ENCODE assay signal across 8 cellular contexts in the genomic region with DNA sequence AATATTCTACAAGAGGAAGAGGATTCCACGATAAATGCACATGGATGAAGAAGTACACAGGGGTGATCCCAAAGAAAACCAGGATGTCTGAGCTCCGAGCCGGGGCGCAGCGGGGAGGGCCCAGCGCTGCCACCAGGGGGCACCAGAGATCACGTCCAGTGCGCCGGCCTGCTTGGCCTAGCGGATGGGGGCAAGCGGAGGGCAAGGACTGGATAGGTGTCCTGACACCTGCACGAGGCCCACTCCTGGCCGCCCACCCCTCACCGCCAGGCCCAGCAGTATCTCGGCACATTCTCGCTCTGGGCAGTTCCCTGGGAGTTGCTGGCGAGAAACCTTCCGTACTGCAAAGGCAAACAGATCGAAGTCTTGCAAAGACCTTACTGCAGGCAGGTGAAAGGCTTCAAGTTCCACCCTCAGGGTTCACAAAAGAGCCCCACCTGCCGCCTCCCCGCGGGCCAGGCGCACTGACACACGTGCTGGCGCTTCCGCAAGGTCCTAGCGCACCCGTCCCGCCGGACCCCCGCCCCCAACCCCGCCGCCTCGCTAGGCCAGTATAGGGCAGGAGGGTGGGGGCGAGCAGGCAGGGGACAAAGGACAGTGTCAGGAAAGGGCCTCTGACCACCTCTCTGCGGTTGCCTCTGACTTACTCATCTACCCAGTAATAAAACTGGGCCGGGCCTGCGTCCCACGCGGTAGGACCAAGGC. TPM values are rescaled to one million over a fixed set of nuclear protein-coding genes. Genes with fewer than 3 reads are reported as not detected.
DNase-seq lines count a peak whose midpoint lies in the region; TF ChIP-seq lines count a peak whose summit lies in the region.

No MANE protein-coding gene starts in this region.

- CTCF ChIA-PET in OCI-LY7 (lab: Charles Lee; ENCODE audit: unreplicated experiment) = interaction anchor here (0.5 to 1.3 kb wide), 6 partner anchors 30 to 232 kb away, joined by 3 to 4 read pairs (median 3); no protein-coding TSS in a partner anchor

- H3K27ac ChIP-seq in GM23248 (no peak overlapping the region), OCI-LY7 (ENCODE audit: low read depth, low read length, poor library complexity, severe bottlenecking) (no peak overlapping the region), suprapubic skin (no peak overlapping the region)

- H3K9me3 ChIP-seq in GM23248 (ENCODE audit: low read depth) = no peaks in the 10 kb centered on the region
- no peaks in the 10 kb centered on the region for H3K9me3 ChIP-seq in OCI-LY7 (ENCODE audit: low read length)
- H3K9me3 ChIP-seq in neuron (ENCODE audit: low read length) = peaks cover 2% of the 10 kb centered on the region
- no peaks in the 10 kb centered on the region for H3K9me3 ChIP-seq in suprapubic skin

- H3K4me1 ChIP-seq in GM23248 (ENCODE audit: insufficient read depth) = no peaks in the 10 kb centered on the region
- peaks cover 13% of the 10 kb centered on the region for H3K4me1 ChIP-seq in OCI-LY7 (ENCODE audit: insufficient read depth, low read length, poor library complexity, severe bottlenecking)
- H3K4me1 ChIP-seq in neuron (ENCODE audit: insufficient read depth, low read length) = peaks cover 17% of the 10 kb centered on the region
- H3K4me1 ChIP-seq in suprapubic skin = peaks cover 44% of the 10 kb centered on the region

- H3K9me2 ChIP-seq in GM23248 (ENCODE audit: insufficient read depth) (no peaks in the 10 kb centered on the region), OCI-LY7 (ENCODE audit: insufficient read depth, low read length) (no peaks in the 10 kb centered on the region)

- BruUV-seq in OCI-LY7 (replicated peaks; lab: Mats Ljungman, UMichigan) = no TSS peak

- 21 to 23% methylated on average over 27 to 40 of the region's 40 CpGs for WGBS in GM23248 (ENCODE audit: low coverage in 1 of 2, low lambda C conversion rate in 2 of 2, missing lambda C conversion rate in 2 of 2), 2 experiments
- WGBS in suprapubic skin = 10% methylated on average over 18 of the region's 40 CpGs

- TF ChIP-seq EP300 in suprapubic skin (IDR thresholded peaks at IDR 0.05) = no peak

- 0 out of 2 replicates have a peak, but pooled peaks cover 4% of the 10 kb centered on the region for H3F3A ChIP-seq in GM23248 (ENCODE audit: insufficient read depth)

- H3K9ac ChIP-seq in GM23248 = no peak overlapping the region

- TF ChIP-seq CTCF in AG09319 (IDR thresholded peaks at IDR 0.05; ENCODE audit: low read depth, low read length) (peak; percentile 98), OCI-LY7 (conservative IDR thresholded peaks at IDR 0.05; ENCODE audit: low read length) (peak; percentile 99), fibroblast of the aortic adventitia (IDR thresholded peaks at IDR 0.05; ENCODE audit: insufficient read depth, low read length) (peak; percentile 98), suprapubic skin (IDR thresholded peaks at IDR 0.05) (peak; percentile 91 to 99)

- in situ Hi-C loops in GM23248 (cut with MboI) = loop anchor here (10.0 kb wide), 1 partner anchor 235 kb away; no protein-coding TSS in a partner anchor

- H3K4me3 Mint-ChIP-seq in activated T-helper 1 cell treated with anti-CD3 and anti-CD28 coated beads, Interleukin-12 subunit alpha, Interleukin-12 subunit beta, Interleukin-2, Interleukin-4 antibody, amounts not matched to agents 30 ng/mL and 10 ng/mL and 1 ng/mL, durations not matched to agents 14 hours and 24 hours and 36 hours = no peak overlapping the region

- H3K4me2 ChIP-seq in GM23248 (ENCODE audit: unreplicated experiment) (no peak overlapping the region), OCI-LY7 (ENCODE audit: low read length) (no peak overlapping the region)

- no peak for DNase-seq in AG09319 (ENCODE audit: extremely low read depth, low read depth)
- peak; percentile 73 for DNase-seq in GM23248
- peak; percentile 52 for DNase-seq in OCI-LY7 (ENCODE audit: low spot score)
- peak; percentile 60 for DNase-seq in activated T-helper 1 cell treated with anti-CD3 and anti-CD28 coated beads, Interleukin-12 subunit alpha, Interleukin-12 subunit beta, Interleukin-2, Interleukin-4 antibody, amounts not matched to agents 30 ng/mL and 10 ng/mL and 1 ng/mL, durations not matched to agents 14 hours and 24 hours and 36 hours (ENCODE audit: low spot score)
- peak; percentile 53 for DNase-seq in fibroblast of the aortic adventitia (ENCODE audit: low read depth)
- DNase-seq in suprapubic skin (ENCODE audit: low spot score in 2 of 2) = no peak
- no peak for DNase-seq in NCI-H2029 treated with DMSO at 0.1 percent for 48 hours (lab: John Stamatoyannopoulos, UW)

- POLR2A ChIA-PET in OCI-LY7 (lab: Charles Lee) = interaction anchor here (1.0 kb wide), 1 partner anchor 31 kb away, joined by 3 read pairs; no protein-coding TSS in a partner anchor

- H2AFZ ChIP-seq in GM23248 (no peak overlapping the region), OCI-LY7 (ENCODE audit: low read length) (no peak overlapping the region), neuron (ENCODE audit: low read depth, low read length) (peak overlapping the region; percentile 24)

- H3K36me3 ChIP-seq in GM23248 (ENCODE audit: low read depth) (no peaks in the 10 kb centered on the region), OCI-LY7 (ENCODE audit: insufficient read depth, low read length) (no peaks in the 10 kb centered on the region; the same call in 1 of the 2 replicates), neuron (ENCODE audit: insufficient read depth, low read length) (no peaks in the 10 kb centered on the region), suprapubic skin (peaks cover 6% of the 10 kb centered on the region)

- H3K9me3 Mint-ChIP-seq in activated T-helper 1 cell treated with anti-CD3 and anti-CD28 coated beads, Interleukin-12 subunit alpha, Interleukin-12 subunit beta, Interleukin-2, Interleukin-4 antibody, amounts not matched to agents 30 ng/mL and 10 ng/mL and 1 ng/mL, durations not matched to agents 14 hours and 24 hours and 36 hours = no peaks in the 10 kb centered on the region

- no peaks in the 10 kb centered on the region for H3K79me2 ChIP-seq in GM23248 (ENCODE audit: insufficient read depth)
- H3K79me2 ChIP-seq in OCI-LY7 (ENCODE audit: insufficient read depth, low read depth, low read length) = no peaks in the 10 kb centered on the region

- peaks cover 5% of the 10 kb centered on the region for H3K4me1 Mint-ChIP-seq in activated T-helper 1 cell treated with anti-CD3 and anti-CD28 coated beads, Interleukin-12 subunit alpha, Interleukin-12 subunit beta, Interleukin-2, Interleukin-4 antibody, amounts not matched to agents 30 ng/mL and 10 ng/mL and 1 ng/mL, durations not matched to agents 14 hours and 24 hours and 36 hours (ENCODE audit: low read depth)

- H4K20me1 ChIP-seq in GM23248 (ENCODE audit: insufficient read depth) = no peaks in the 10 kb centered on the region
- no peaks in the 10 kb centered on the region for H4K20me1 ChIP-seq in OCI-LY7 (ENCODE audit: insufficient read depth, low read length)

- no peak overlapping the region for H3K27ac Mint-ChIP-seq in activated T-helper 1 cell treated with anti-CD3 and anti-CD28 coated beads, Interleukin-12 subunit alpha, Interleukin-12 subunit beta, Interleukin-2, Interleukin-4 antibody, amounts not matched to agents 30 ng/mL and 10 ng/mL and 1 ng/mL, durations not matched to agents 14 hours and 24 hours and 36 hours

- H3K4me3 ChIP-seq in GM23248 (no peak overlapping the region), OCI-LY7 (ENCODE audit: low read depth, low read length, poor library complexity, severe bottlenecking) (no peak overlapping the region), fibroblast of the aortic adventitia (ENCODE audit: low read depth, low read length) (no peak overlapping the region), neuron (ENCODE audit: low read length) (no peak overlapping the region), suprapubic skin (peak overlapping the region; percentile 11)

- no peak for TF ChIP-seq POLR2A in suprapubic skin (IDR thresholded peaks at IDR 0.05)

- peaks cover 33% of the 10 kb centered on the region for H3K27me3 ChIP-seq in GM23248 (replicated peaks; ENCODE audit: insufficient read depth)
- H3K27me3 ChIP-seq in neuron (ENCODE audit: insufficient read depth, low read length) = no peaks in the 10 kb centered on the region
- H3K27me3 ChIP-seq in suprapubic skin = peaks cover 54% of the 10 kb centered on the region

- H3K27me3 Mint-ChIP-seq in activated T-helper 1 cell treated with anti-CD3 and anti-CD28 coated beads, Interleukin-12 subunit alpha, Interleukin-12 subunit beta, Interleukin-2, Interleukin-4 antibody, amounts not matched to agents 30 ng/mL and 10 ng/mL and 1 ng/mL, durations not matched to agents 14 hours and 24 hours and 36 hours (ENCODE audit: insufficient read depth) = peaks cover 57% of the 10 kb centered on the region

- H3K36me3 Mint-ChIP-seq in activated T-helper 1 cell treated with anti-CD3 and anti-CD28 coated beads, Interleukin-12 subunit alpha, Interleukin-12 subunit beta, Interleukin-2, Interleukin-4 antibody, amounts not matched to agents 30 ng/mL and 10 ng/mL and 1 ng/mL, durations not matched to agents 14 hours and 24 hours and 36 hours (ENCODE audit: low read depth) = peaks cover 6% of the 10 kb centered on the region

- intact Hi-C loops in OCI-LY7 (cut with micrococcal nuclease; ENCODE audit: unreplicated experiment) = loop anchor here (1.0 kb wide), 2 partner anchors 31 to 59 kb away; no protein-coding TSS in a partner anchor
- intact Hi-C loops in activated T-helper 1 cell treated with anti-CD3 and anti-CD28 coated beads, Interleukin-12 subunit alpha, Interleukin-12 subunit beta, Interleukin-2, Interleukin-4 antibody, amounts not matched to agents 30 ng/mL and 10 ng/mL and 1 ng/mL, durations not matched to agents 14 hours and 24 hours and 36 hours (cut with micrococcal nuclease) = loop anchor here (1.0 kb wide), 3 partner anchors 31 to 143 kb away; no protein-coding TSS in a partner anchor

RNA-seq across cellular contexts. Expression of a gene that starts 3.3 kb away (rescaled TPM):
- not detected in 2 replicates for total RNA-seq in GM23248 (2014; rRNA removed; shearing (Covaris generic))
- not detected in 2 replicates for polyA plus RNA-seq in GM23248 (2016; fragmentation: Nextera tagmentation; extraction: Ambion mirVana)
- total RNA-seq in OCI-LY7 (2014; rRNA removed; shearing (Covaris generic)) = not detected in 2 replicates
- total RNA-seq in OCI-LY7 (2022) (not detected in 2 replicates), fibroblast of the aortic adventitia (ENCODE audit: low replicate concordance) (not detected in 2 replicates), suprapubic skin (not detected)
- total RNA-seq in activated T-helper 1 cell treated with anti-CD3 and anti-CD28 coated beads, Interleukin-12 subunit alpha, Interleukin-12 subunit beta, Interleukin-2, Interleukin-4 antibody, amounts not matched to agents 30 ng/mL and 10 ng/mL and 1 ng/mL, durations not matched to agents 14 hours and 24 hours and 36 hours = not detected in 2 replicates

RNA-seq across cellular contexts. Expression of a gene that starts 28.1 kb away (rescaled TPM):
- total RNA-seq in GM23248 (2014; rRNA removed; shearing (Covaris generic)) = 0.54 and 0.76 TPM in 2 replicates
- polyA plus RNA-seq in GM23248 (2016; fragmentation: Nextera tagmentation; extraction: Ambion mirVana) = 1.1 TPM in 2 replicates
- total RNA-seq in OCI-LY7 (2014; rRNA removed; shearing (Covaris generic)) = not detected in 2 replicates
- total RNA-seq in OCI-LY7 (2022) (9.2 and 9.6 TPM in 2 replicates), fibroblast of the aortic adventitia (ENCODE audit: low replicate concordance) (0.27 TPM in 1 of 2 replicates, not detected in the other), suprapubic skin (1 to 10 TPM in 3 of 4 donors, under 1 TPM in 1; 0.34 to 3.0 (median 2.0) TPM)
- 88.5 and 89.0 TPM in 2 replicates for total RNA-seq in activated T-helper 1 cell treated with anti-CD3 and anti-CD28 coated beads, Interleukin-12 subunit alpha, Interleukin-12 subunit beta, Interleukin-2, Interleukin-4 antibody, amounts not matched to agents 30 ng/mL and 10 ng/mL and 1 ng/mL, durations not matched to agents 14 hours and 24 hours and 36 hours

RNA-seq across cellular contexts. Expression of a gene that starts 40.7 kb away (rescaled TPM):
- total RNA-seq in GM23248 (2014; rRNA removed; shearing (Covaris generic)) = not detected in 2 replicates
- not detected in 2 replicates for polyA plus RNA-seq in GM23248 (2016; fragmentation: Nextera tagmentation; extraction: Ambion mirVana)
- total RNA-seq in OCI-LY7 (2014; rRNA removed; shearing (Covaris generic)) = 0.03 and 0.10 TPM in 2 replicates
- total RNA-seq in OCI-LY7 (2022) = not detected in 2 replicates
- 0.26 and 0.78 TPM in 2 replicates for total RNA-seq in activated T-helper 1 cell treated with anti-CD3 and anti-CD28 coated beads, Interleukin-12 subunit alpha, Interleukin-12 subunit beta, Interleukin-2, Interleukin-4 antibody, amounts not matched to agents 30 ng/mL and 10 ng/mL and 1 ng/mL, durations not matched to agents 14 hours and 24 hours and 36 hours
- 0.09 TPM in 1 of 2 replicates, not detected in the other for total RNA-seq in fibroblast of the aortic adventitia (ENCODE audit: low replicate concordance)
- total RNA-seq in suprapubic skin = 100 to 1,000 TPM in 1 of 4 donors, 10 to 100 TPM in 3; 71.7 to 145 (median 79.2) TPM

RNA-seq across cellular contexts. Expression of a gene that starts 43.9 kb away (rescaled TPM):
- total RNA-seq in GM23248 (2014; rRNA removed; shearing (Covaris generic)) = 16.6 and 19.9 TPM in 2 replicates
- 3.9 and 4.5 TPM in 2 replicates for polyA plus RNA-seq in GM23248 (2016; fragmentation: Nextera tagmentation; extraction: Ambion mirVana)
- total RNA-seq in OCI-LY7 (2014; rRNA removed; shearing (Covaris generic)) = 1.1 and 3.3 TPM in 2 replicates
- total RNA-seq in OCI-LY7 (2022) (4.4 and 5.3 TPM in 2 replicates), fibroblast of the aortic adventitia (ENCODE audit: low replicate concordance) (8.1 and 8.9 TPM in 2 replicates), suprapubic skin (1 to 10 TPM; 3.3 to 9.1 (median 6.1) TPM)
- total RNA-seq in activated T-helper 1 cell treated with anti-CD3 and anti-CD28 coated beads, Interleukin-12 subunit alpha, Interleukin-12 subunit beta, Interleukin-2, Interleukin-4 antibody, amounts not matched to agents 30 ng/mL and 10 ng/mL and 1 ng/mL, durations not matched to agents 14 hours and 24 hours and 36 hours = 19.2 and 25.1 TPM in 2 replicates

Comparison
In these comparisons a context has a peak if more than half of its experiments do, and no peak if none do; other contexts are left out.
1. DNase-seq: peak in GM23248 (single experiment), OCI-LY7 (single experiment), activated T-helper 1 cell treated with anti-CD3 and anti-CD28 coated beads, Interleukin-12 subunit alpha, Interleukin-12 subunit beta, Interleukin-2, Interleukin-4 antibody, amounts not matched to agents 30 ng/mL and 10 ng/mL and 1 ng/mL, durations not matched to agents 14 hours and 24 hours and 36 hours (single experiment) and fibroblast of the aortic adventitia (single experiment); none in AG09319 (single experiment), suprapubic skin (0 of 2) and NCI-H2029 treated with DMSO at 0.1 percent for 48 hours (single experiment).
2. RNA of a gene that starts 40.7 kb away (total RNA-seq): 71.7 to 145 TPM in suprapubic skin; 0.03 to 0.10 TPM in OCI-LY7, 0.26 to 0.78 TPM in activated T-helper 1 cell treated with anti-CD3 and anti-CD28 coated beads, Interleukin-12 subunit alpha, Interleukin-12 subunit beta, Interleukin-2, Interleukin-4 antibody, amounts not matched to agents 30 ng/mL and 10 ng/mL and 1 ng/mL, durations not matched to agents 14 hours and 24 hours and 36 hours, 0.09 TPM in fibroblast of the aortic adventitia and not detected in GM23248; every median in the first group is over 10 times any median in the second.
3. Peak in every context shown above with its lines, with median percentiles within 50 percentile points of each other: CTCF ChIP-seq.